8 cellular contexts compared by ENCODE assay signal in genomic region chr1:39892611-39893595, GRCh38. TPM values are rescaled to one million over a fixed set of nuclear protein-coding genes. Genes with fewer than 3 reads are reported as not detected.
DNase-seq lines count a peak whose midpoint lies in the region; ATAC-seq, FAIRE-seq and TF ChIP-seq lines count a peak whose summit lies in the region.

No MANE protein-coding gene starts in this region.

- no peak overlapping the region for H3K9ac ChIP-seq in endothelial cell of umbilical vein (replicated peaks; ENCODE audit: extremely low read depth, insufficient read depth, low read length)

- ATAC-seq in omental fat pad (ENCODE audit: low FRiP score) (peak; percentile 90), GM18909 (IDR thresholded peaks at IDR 0.05; ENCODE audit: poor library complexity, unreplicated experiment) (no peak), GM18517 (IDR thresholded peaks at IDR 0.05; ENCODE audit: unreplicated experiment) (no peak)
- ATAC-seq in activated CD8-positive, alpha-beta memory T cell treated with anti-CD3 and anti-CD28 coated beads, Interleukin-2, amount 10 ng/mL, durations not matched to agents 7 days and 5 days, result no peak

- DNase-seq in GM19239 (ENCODE audit: insufficient read length, low spot score) (no peak), NCI-H748 treated with DMSO at 0.1 percent for 48 hours (lab: John Stamatoyannopoulos, UW) (peak; percentile 100), endothelial cell of umbilical vein (ENCODE audit: low read depth, low spot score) (peak; percentile 47), omental fat pad (ENCODE audit: low spot score) (no peak), mesenteric fat pad (ENCODE audit: low spot score) (no peak)
- DNase-seq in activated CD8-positive, alpha-beta memory T cell treated with anti-CD3 and anti-CD28 coated beads, Interleukin-2, amount 10 ng/mL, durations not matched to agents 7 days and 5 days, result no peak

- no peak overlapping the region for H3K4me3 ChIP-seq in endothelial cell of umbilical vein (replicated peaks in 1 of 3; ENCODE audit: insufficient read depth in 1 of 3, low read depth in 1 of 3, low read length in 3 of 3)

- no peaks in the 10 kb centered on the region for H3K36me3 ChIP-seq in endothelial cell of umbilical vein (ENCODE audit: control insufficient read depth in 2 of 2, extremely low read depth in 1 of 2, insufficient read depth in 2 of 2, low read length in 2 of 2)

- H3K4me1 Mint-ChIP-seq in activated CD8-positive, alpha-beta memory T cell treated with anti-CD3 and anti-CD28 coated beads, Interleukin-2, amount 10 ng/mL, durations not matched to agents 7 days and 5 days, result no peaks in the 10 kb centered on the region

- H3K4me3 Mint-ChIP-seq in activated CD8-positive, alpha-beta memory T cell treated with anti-CD3 and anti-CD28 coated beads, Interleukin-2, amount 10 ng/mL, durations not matched to agents 7 days and 5 days, result no peak overlapping the region

- H3K36me3 Mint-ChIP-seq in activated CD8-positive, alpha-beta memory T cell treated with anti-CD3 and anti-CD28 coated beads, Interleukin-2, amount 10 ng/mL, durations not matched to agents 7 days and 5 days, result no peaks in the 10 kb centered on the region

- no peaks in the 10 kb centered on the region for H4K20me1 ChIP-seq in endothelial cell of umbilical vein (replicated peaks; ENCODE audit: control insufficient read depth, extremely low read depth, insufficient read depth, low read length)

- H3K27me3 ChIP-seq in endothelial cell of umbilical vein (ENCODE audit: control insufficient read depth in 2 of 2, insufficient read depth in 2 of 2, low read length in 2 of 2), result peaks cover 13 to 25% of the 10 kb centered on the region in 2 experiments

- H3K79me2 ChIP-seq in endothelial cell of umbilical vein (ENCODE audit: control insufficient read depth, insufficient read depth, low read length), result no peaks in the 10 kb centered on the region

- BruUV-seq in endothelial cell of umbilical vein (replicated peaks; lab: Mats Ljungman, UMichigan), result no TSS peak

- H3K9me1 ChIP-seq in endothelial cell of umbilical vein (replicated peaks; ENCODE audit: control insufficient read depth, extremely low read depth, insufficient read depth, low read length), result no peaks in the 10 kb centered on the region

- H2AFZ ChIP-seq in endothelial cell of umbilical vein (ENCODE audit: low read depth, low read length), result no peak overlapping the region

- no peak overlapping the region for H3K4me2 ChIP-seq in endothelial cell of umbilical vein (ENCODE audit: insufficient read depth, low read length)

- POLR2A ChIA-PET in endothelial cell of umbilical vein (lab: Charles Lee), result no interaction called here

- no peak overlapping the region for H3K27ac Mint-ChIP-seq in activated CD8-positive, alpha-beta memory T cell treated with anti-CD3 and anti-CD28 coated beads, Interleukin-2, amount 10 ng/mL, durations not matched to agents 7 days and 5 days

- TF ChIP-seq CTCF in endothelial cell of umbilical vein (IDR thresholded peaks at IDR 0.05; ENCODE audit: extremely low read depth in 1 of 2, insufficient read depth in 1 of 2, low read depth in 1 of 2, low read length in 2 of 2) (no peak), omental fat pad (IDR thresholded peaks at IDR 0.05) (no peak)

- dilution Hi-C loops in endothelial cell of umbilical vein (cut with MboI; ENCODE audit: extremely low pct_ligation_motif_present, low sequenced_read_pairs), result no loop called here

- CTCF ChIA-PET in endothelial cell of umbilical vein (lab: Charles Lee), result interaction anchor here (1.1 to 2.3 kb wide), 6 partner anchors 9 to 49 kb away, joined by 3 to 12 read pairs (median 4); partner anchors contain the start of genes MYCL and TRIT1
- CTCF ChIA-PET in activated CD8-positive, alpha-beta memory T cell treated with anti-CD3 and anti-CD28 coated beads, Interleukin-2, amount 10 ng/mL, durations not matched to agents 7 days and 5 days (lab: Charles Lee), result interaction anchor here (1.2 to 1.5 kb wide), 3 partner anchors 9 to 81 kb away, joined by 3 to 4 read pairs (median 3); partner anchors contain the start of gene MYCL

- no peak overlapping the region for H3K27ac ChIP-seq in endothelial cell of umbilical vein (ENCODE audit: insufficient read depth, low read depth, low read length)

- no peaks in the 10 kb centered on the region for H3K9me3 Mint-ChIP-seq in activated CD8-positive, alpha-beta memory T cell treated with anti-CD3 and anti-CD28 coated beads, Interleukin-2, amount 10 ng/mL, durations not matched to agents 7 days and 5 days (ENCODE audit: low read depth)

- peaks cover 64% of the 10 kb centered on the region for H3K27me3 Mint-ChIP-seq in activated CD8-positive, alpha-beta memory T cell treated with anti-CD3 and anti-CD28 coated beads, Interleukin-2, amount 10 ng/mL, durations not matched to agents 7 days and 5 days

- no peak for TF ChIP-seq POLR2A in endothelial cell of umbilical vein (IDR thresholded peaks at IDR 0.05; ENCODE audit: low read depth, low read length)

- H3K4me1 ChIP-seq in endothelial cell of umbilical vein (ENCODE audit: control insufficient read depth, extremely low read depth, insufficient read depth, low read length), result no peaks in the 10 kb centered on the region

- intact Hi-C loops in endothelial cell of umbilical vein (cut with micrococcal nuclease), result loop anchor here (1.0 kb wide), 1 partner anchor 8 kb away; the partner anchor contains the start of gene MYCL

- no peaks in the 10 kb centered on the region for H3K9me3 ChIP-seq in endothelial cell of umbilical vein (replicated peaks; ENCODE audit: control insufficient read depth, insufficient read depth, low read length)

- FAIRE-seq in GM19239 (lab: Jason Lieb, UNC) (peak; percentile 76), endothelial cell of umbilical vein (lab: Jason Lieb, UNC) (no peak)

TF ChIP-seq in endothelial cell of umbilical vein, 7 proteins besides CTCF, POLR2A, EP300 and RAD21:
- TF ChIP-seq EZH2 (IDR thresholded peaks at IDR 0.05; ENCODE audit: borderline replicate concordance, low read depth, low read length, severe bottlenecking), result no peak
- no peak for TF ChIP-seq JUN (IDR thresholded peaks at IDR 0.05; ENCODE audit: borderline replicate concordance, insufficient read depth, insufficient read length, low read depth)
- TF ChIP-seq GATA2 (IDR thresholded peaks at IDR 0.05; ENCODE audit: insufficient read depth, insufficient read length, low read depth, low read length), result no peak
- TF ChIP-seq, protein P1, sequence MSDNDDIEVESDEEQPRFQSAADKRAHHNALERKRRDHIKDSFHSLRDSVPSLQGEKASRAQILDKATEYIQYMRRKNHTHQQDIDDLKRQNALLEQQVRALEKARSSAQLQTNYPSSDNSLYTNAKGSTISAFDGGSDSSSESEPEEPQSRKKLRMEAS (IDR thresholded peaks at IDR 0.05; ENCODE audit: insufficient read depth, insufficient read length), result no peak
- no peak for TF ChIP-seq MYC (IDR thresholded peaks at IDR 0.05; ENCODE audit: low read depth, low read length)
- no peak for TF ChIP-seq POLR2AphosphoS5 (IDR thresholded peaks at IDR 0.05; ENCODE audit: insufficient read depth, low read depth, low read length)
- TF ChIP-seq FOS (IDR thresholded peaks at IDR 0.05; ENCODE audit: borderline replicate concordance, insufficient read depth, low read length), result no peak

RNA-seq across cellular contexts. Expression of gene MYCL, which starts 8.8 kb away (rescaled TPM):
- total RNA-seq in endothelial cell of umbilical vein, result 1.4 and 2.1 TPM in 2 replicates
- 1.3 and 1.5 TPM in 2 replicates for polyA plus RNA-seq in endothelial cell of umbilical vein
- polyA plus RNA-seq in endothelial cell of umbilical vein (2011; cell fraction: cytosol; rRNA removed), result 1.2 and 1.6 TPM in 2 replicates
- 0.62 and 0.92 TPM in 2 replicates for polyA plus RNA-seq in endothelial cell of umbilical vein (2011; cell fraction: nucleus; rRNA removed)
- polyA plus RNA-seq in endothelial cell of umbilical vein (2012), result 1.2 and 1.4 TPM in 2 replicates
- polyA minus RNA-seq in endothelial cell of umbilical vein, result 0.98 and 1.00 TPM in 2 replicates
- polyA minus RNA-seq in endothelial cell of umbilical vein (2011; cell fraction: cytosol; rRNA and poly(A)+ RNA removed), result 4.2 TPM
- polyA minus RNA-seq in endothelial cell of umbilical vein (2011; cell fraction: nucleus; rRNA and poly(A)+ RNA removed), result 1.1 and 1.6 TPM in 2 replicates
- total RNA-seq in omental fat pad, result 1 to 10 TPM in 1 of 4 donors, under 1 TPM in 1, not detected in 2; 0.31 to 1.3 TPM
- total RNA-seq in mesenteric fat pad, result 0.32 TPM
- total RNA-seq in activated CD8-positive, alpha-beta memory T cell treated with anti-CD3 and anti-CD28 coated beads, Interleukin-2, amount 10 ng/mL, durations not matched to agents 7 days and 5 days, result under 1 TPM; 0.12 to 0.26 TPM

RNA-seq across cellular contexts. Expression of gene TRIT1, which starts 9.6 kb away (rescaled TPM):
- total RNA-seq in endothelial cell of umbilical vein, result 13.4 and 19.9 TPM in 2 replicates
- polyA plus RNA-seq in endothelial cell of umbilical vein, result 6.3 and 8.6 TPM in 2 replicates
- polyA plus RNA-seq in endothelial cell of umbilical vein (2011; cell fraction: cytosol; rRNA removed), result 10.9 and 12.4 TPM in 2 replicates
- polyA plus RNA-seq in endothelial cell of umbilical vein (2011; cell fraction: nucleus; rRNA removed), result 27.1 and 34.7 TPM in 2 replicates
- 12.0 and 16.5 TPM in 2 replicates for polyA plus RNA-seq in endothelial cell of umbilical vein (2012)
- polyA minus RNA-seq in endothelial cell of umbilical vein, result 14.2 and 15.8 TPM in 2 replicates
- 12.1 TPM for polyA minus RNA-seq in endothelial cell of umbilical vein (2011; cell fraction: cytosol; rRNA and poly(A)+ RNA removed)
- 23.8 and 26.0 TPM in 2 replicates for polyA minus RNA-seq in endothelial cell of umbilical vein (2011; cell fraction: nucleus; rRNA and poly(A)+ RNA removed)
- 10 to 100 TPM in 3 of 4 donors, 1 to 10 TPM in 1; 8.4 to 15.8 (median 13.1) TPM for total RNA-seq in omental fat pad
- 12.1 TPM for total RNA-seq in mesenteric fat pad
- total RNA-seq in activated CD8-positive, alpha-beta memory T cell treated with anti-CD3 and anti-CD28 coated beads, Interleukin-2, amount 10 ng/mL, durations not matched to agents 7 days and 5 days, result 10 to 100 TPM; 16.8 to 21.2 TPM

Comparison
In these comparisons a context has a peak if more than half of its experiments do, and no peak if none do; other contexts are left out.
1. DNase-seq: peak in NCI-H748 treated with DMSO at 0.1 percent for 48 hours (single experiment) and endothelial cell of umbilical vein (single experiment); none in GM19239 (single experiment), omental fat pad (single experiment), mesenteric fat pad (single experiment) and activated CD8-positive, alpha-beta memory T cell treated with anti-CD3 and anti-CD28 coated beads, Interleukin-2, amount 10 ng/mL, durations not matched to agents 7 days and 5 days (single experiment).